ENCODE assay signal across 20 cellular contexts in genomic region chr9:98127226-98127625, GRCh38.
"Had no signal": no experiment of that assay in that cellular context is flagged by ENCODE, and none has a peak within 500 bp of the region (broad histone marks: within the 10 kb centered on the region; RNA-seq: fewer than 3 reads in every experiment).

No MANE protein-coding gene starts in this region.

- H3K36me3 ChIP-seq: gastrocnemius medialis, pancreas, thyroid gland had no signal

- H3K27me3 Mint-ChIP-seq: naive thymus-derived CD4-positive, alpha-beta T cell had no signal

- H3K9me3 Mint-ChIP-seq: endodermal cell; naive thymus-derived CD4-positive, alpha-beta T cell; nephron progenitor cell had no signal

- H3K4me3 Mint-ChIP-seq: endodermal cell; naive thymus-derived CD4-positive, alpha-beta T cell; nephron progenitor cell had no signal

- H3K4me3 ChIP-seq: gastrocnemius medialis, pancreas, stomach, thyroid gland, vagina had no signal

- ATAC-seq: esophagus mucosa; gastrocnemius medialis; left lobe of liver; naive thymus-derived CD4-positive, alpha-beta T cell; pancreas; sciatic nerve had no signal

- DNase-seq: cerebellar nuclear complex; effector CD8-positive, alpha-beta T cell; endodermal cell; foreskin fibroblast; gastrocnemius medialis; head of caudate nucleus; mesenchymal stem cell; midbrain; naive thymus-derived CD4-positive, alpha-beta T cell; nephron progenitor cell; stimulated activated naive CD4-positive, alpha-beta T cell treated with Interleukin-2 at 50 U/mL for 16 hours; stomach; thyroid gland; trophoblast cell had no signal

- H3K27ac ChIP-seq: epithelial cell of prostate, gastrocnemius medialis, pancreas, stomach, thyroid gland, vagina had no signal

- H3K4me1 Mint-ChIP-seq: endodermal cell, nephron progenitor cell had no signal

- H3K4me1 ChIP-seq: gastrocnemius medialis, pancreas, stomach, thyroid gland, vagina had no signal

- H3K27me3 ChIP-seq: gastrocnemius medialis, pancreas, stomach, thyroid gland, vagina had no signal

- H3K9me3 ChIP-seq: gastrocnemius medialis, pancreas, stomach, thyroid gland, vagina had no signal

- H3K27ac Mint-ChIP-seq: endodermal cell, nephron progenitor cell had no signal
